ENCODE assay signal across 31 cellular contexts in genomic region chr17:79508291-79508716, GRCh38.
"Had no signal": no experiment of that assay in that cellular context is flagged by ENCODE, and none has a peak within 500 bp of the region (broad histone marks: within the 10 kb centered on the region; RNA-seq: fewer than 3 reads in every experiment).

No MANE protein-coding gene starts in this region.

- H3K79me2 ChIP-seq: hepatocyte had no signal

- ATAC-seq: activated naive CD8-positive, alpha-beta T cell treated with anti-CD3 and anti-CD28 coated beads, Interleukin-2, amount 50 U/mL, for 24 hours; activated T-cell treated with anti-CD3 and anti-CD28 coated beads, Interleukin-2, amount 50 U/mL, for 72 hours; effector memory CD8-positive, alpha-beta T cell; foreskin keratinocyte; gastrocnemius medialis; heart right ventricle; WTC11 had no signal

- H3K27me3 ChIP-seq: ascending aorta, cardiac muscle cell, foreskin keratinocyte, hepatocyte had no signal

- H2AFZ ChIP-seq: hepatocyte had no signal

- H3K4me3 ChIP-seq: adrenal gland, ascending aorta, breast epithelium, cardiac muscle cell, coronary artery, esophagus muscularis mucosa, gastrocnemius medialis, heart right ventricle, hepatocyte had no signal

- DNase-seq: activated CD4-positive, alpha-beta memory T cell treated with anti-CD3 and anti-CD28 coated beads, Interleukin-2, amount 10 ng/mL, durations not matched to agents 7 days and 5 days; activated CD4-positive, alpha-beta T cell treated with anti-CD3 and anti-CD28 coated beads for 1 hour; activated CD4-positive, alpha-beta T cell treated with anti-CD3 and anti-CD28 coated beads for 4 hours; activated CD4-positive, alpha-beta T cell treated with anti-CD3 and anti-CD28 coated beads, Interleukin-2, amount 10 ng/mL, durations not matched to agents 7 days and 5 days; activated CD4-positive, alpha-beta T cell treated with anti-CD3 and anti-CD28 coated beads, Interleukin-2, amount 50 U/mL, for 4 hours; activated CD8-positive, alpha-beta memory T cell treated with anti-CD3 and anti-CD28 coated beads, Interleukin-2, amount 50 U/mL, for 48 hours; activated effector memory CD4-positive, alpha-beta T cell treated with Interleukin-2 at 50 U/mL for 16 hours; activated gamma-delta T cell treated with Interleukin-2 at 50 U/mL for 16 hours; activated naive CD4-positive, alpha-beta T cell treated with Interleukin-2 at 50 U/mL for 16 hours; activated naive CD8-positive, alpha-beta T cell treated with anti-CD3 and anti-CD28 coated beads for 36 hours; activated naive CD8-positive, alpha-beta T cell treated with anti-CD3 and anti-CD28 coated beads, Interleukin-2, amount 50 U/mL, for 24 hours; activated T-cell treated with anti-CD3 and anti-CD28 coated beads for 4 hours; activated T-cell treated with anti-CD3 and anti-CD28 coated beads, Interleukin-2, amount 50 U/mL, for 24 hours; activated T-cell treated with anti-CD3 and anti-CD28 coated beads, Interleukin-2, amount 50 U/mL, for 72 hours; adrenal gland; central memory CD4-positive, alpha-beta T cell; cerebellar nuclear complex; effector CD4-positive, alpha-beta T cell; effector memory CD8-positive, alpha-beta T cell; erythroblast; foreskin keratinocyte; gastrocnemius medialis; heart right ventricle; T-helper 2 cell had no signal

- H3K9me3 ChIP-seq: adrenal gland, ascending aorta, esophagus muscularis mucosa, gastrocnemius medialis had no signal

- H3K27ac ChIP-seq: adrenal gland, ascending aorta, breast epithelium, cardiac muscle cell, coronary artery, esophagus muscularis mucosa, foreskin keratinocyte, gastrocnemius medialis, heart right ventricle, hepatocyte had no signal

- H3K36me3 ChIP-seq: adrenal gland, ascending aorta, breast epithelium, cardiac muscle cell, esophagus muscularis mucosa, gastrocnemius medialis, heart right ventricle had no signal

- H3K4me2 ChIP-seq: hepatocyte had no signal

- H3K4me1 ChIP-seq: adrenal gland, ascending aorta, breast epithelium, esophagus muscularis mucosa, foreskin keratinocyte, gastrocnemius medialis, heart right ventricle had no signal
